Comparison of ENCODE assay signal across 1 cellular context in the genomic region with DNA sequence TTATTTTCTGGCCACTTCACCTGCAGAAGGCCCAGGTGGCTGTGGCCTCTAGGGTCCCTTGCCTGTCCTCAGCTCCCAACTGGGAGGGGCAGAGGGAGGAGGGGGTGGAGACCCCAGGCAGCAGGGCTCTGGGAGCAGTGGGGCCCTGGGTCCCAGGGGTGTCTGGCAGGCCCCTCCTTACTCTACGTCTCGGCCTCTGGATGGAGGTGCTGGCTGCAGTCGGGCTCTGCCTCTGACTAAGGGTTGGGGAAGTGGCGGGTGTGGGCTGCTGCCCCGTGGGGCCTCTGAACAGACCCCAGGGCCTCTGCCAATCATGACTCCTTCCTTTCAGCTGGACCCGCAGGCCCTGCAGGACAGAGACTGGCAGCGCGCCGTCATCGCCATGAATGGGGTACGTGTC. TPM values are rescaled to one million over a fixed set of nuclear protein-coding genes. Genes with fewer than 3 reads are reported as not detected.
"Had no signal": no experiment of that assay in that cellular context is flagged by ENCODE, and none has a peak within 500 bp of the region (broad histone marks: within the 10 kb centered on the region; RNA-seq: fewer than 3 reads in every experiment).

No MANE protein-coding gene starts in this region.

RNA-seq across cellular contexts. Expression of a gene that starts 51.5 kb away (rescaled TPM):
- total RNA-seq: OCI-LY7 had no signal
